In the genomic region with DNA sequence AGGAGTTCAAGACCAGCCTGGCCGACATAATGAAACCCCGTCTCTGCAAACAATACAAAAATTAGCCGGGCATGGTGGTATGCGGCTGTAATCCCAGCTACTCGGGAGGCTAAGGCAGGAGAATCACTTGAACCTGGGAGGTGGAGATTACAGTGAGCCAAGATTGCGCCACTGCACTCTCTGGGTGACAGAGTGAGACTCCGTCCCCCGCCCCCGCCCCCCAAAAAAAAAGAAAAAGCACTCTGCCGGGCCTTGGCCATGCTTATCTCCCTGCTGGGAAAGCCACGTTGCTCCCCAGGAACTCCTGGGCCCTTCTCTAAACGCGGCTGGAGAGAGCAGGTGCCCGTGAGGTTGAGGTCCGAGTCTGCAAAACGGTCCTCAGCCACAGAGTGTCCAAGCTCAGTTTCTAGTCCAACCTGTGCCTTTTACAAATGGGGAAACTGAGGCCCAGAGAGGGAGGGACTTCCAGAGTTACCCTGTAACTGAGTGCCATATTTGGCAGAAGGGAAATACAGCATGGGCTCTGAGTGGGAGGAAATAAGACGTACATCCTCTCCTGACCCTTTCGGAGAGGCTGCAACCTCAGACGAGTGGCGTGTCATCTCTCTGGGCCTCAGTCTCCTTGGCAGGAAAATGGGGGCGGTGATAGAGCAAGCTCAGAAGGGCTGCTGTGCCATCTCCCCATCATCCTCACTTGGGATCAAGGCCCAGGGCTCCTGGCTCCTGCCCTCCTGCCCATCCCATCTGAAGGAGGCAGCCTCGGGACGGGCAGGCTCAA, we compare ENCODE assay signal across 16 cellular contexts. TPM values are rescaled to one million over a fixed set of nuclear protein-coding genes. Genes with fewer than 3 reads are reported as not detected.
DNase-seq lines count a peak whose midpoint lies in the region; ATAC-seq and TF ChIP-seq lines count a peak whose summit lies in the region.
"Had no signal": no experiment of that assay in that cellular context is flagged by ENCODE, and none has a peak within 500 bp of the region (broad histone marks: within the 10 kb centered on the region; RNA-seq: fewer than 3 reads in every experiment).

No MANE protein-coding gene starts in this region.

- H3F3A ChIP-seq in PC-3 (ENCODE audit: low read length, unreplicated experiment), result no peaks in the 10 kb centered on the region

- no peaks in the 10 kb centered on the region for H3K27me3 Mint-ChIP-seq in T-helper 1 cell treated with Interleukin-12 subunit alpha and Interleukin-12 subunit beta and Interleukin-4 antibody, amounts not matched to agents 30 μg/mL and 1 μg/mL, for 36 hours (ENCODE audit: low read depth)
- H3K27me3 Mint-ChIP-seq in stimulated activated naive CD8-positive, alpha-beta T cell treated with anti-CD3 and anti-CD28 coated beads, Interleukin-15, amount 100 ng/mL, for 72 hours, result no peaks in the 10 kb centered on the region
- H3K27me3 Mint-ChIP-seq: central memory CD8-positive, alpha-beta T cell had no signal

- TF ChIP-seq EP300 in esophagus muscularis mucosa (IDR thresholded peaks at IDR 0.05), result no peak

- peaks cover 53% of the 10 kb centered on the region for H3K4me1 ChIP-seq in SJSA1 (replicated peaks)
- H3K4me1 ChIP-seq in esophagus muscularis mucosa, result peaks cover 84 to 91% (median 91%) of the 10 kb centered on the region in 4 donors
- H3K4me1 ChIP-seq in PC-3 (ENCODE audit: insufficient read depth, low read length), result peaks cover 51% of the 10 kb centered on the region

- no peaks in the 10 kb centered on the region for H3K9me3 ChIP-seq in SJSA1 (replicated peaks)
- H3K9me3 ChIP-seq in esophagus muscularis mucosa, result no peaks in the 10 kb centered on the region
- no peaks in the 10 kb centered on the region for H3K9me3 ChIP-seq in PC-3 (ENCODE audit: low read length)

- TF ChIP-seq CTCF in esophagus muscularis mucosa (IDR thresholded peaks at IDR 0.05), result no peak
- no peak for TF ChIP-seq CTCF in PC-3 (conservative IDR thresholded peaks at IDR 0.05; ENCODE audit: low read depth, low read length)

- no TSS peak for BruUV-seq in PC-3 (replicated peaks; lab: Mats Ljungman, UMichigan)

- H3K4me1 Mint-ChIP-seq in T-helper 1 cell treated with Interleukin-12 subunit alpha and Interleukin-12 subunit beta and Interleukin-4 antibody, amounts not matched to agents 30 μg/mL and 1 μg/mL, for 36 hours (ENCODE audit: low read depth), result peaks cover 27% of the 10 kb centered on the region
- H3K4me1 Mint-ChIP-seq in stimulated activated naive CD8-positive, alpha-beta T cell treated with anti-CD3 and anti-CD28 coated beads, Interleukin-15, amount 100 ng/mL, for 72 hours, result peaks cover 68% of the 10 kb centered on the region

- peak overlapping the region; percentile 94 for H3K27ac ChIP-seq in SJSA1
- H3K27ac ChIP-seq in esophagus muscularis mucosa (replicated peaks in 1 of 4), result peak overlapping the region; percentile 63 to 73 (median 66)
- H3K27ac ChIP-seq in PC-3 (ENCODE audit: low read length), result no peak overlapping the region

- no peaks in the 10 kb centered on the region for H3K27me3 ChIP-seq in SJSA1 (replicated peaks)
- H3K27me3 ChIP-seq in esophagus muscularis mucosa, result no peaks in the 10 kb centered on the region
- no peaks in the 10 kb centered on the region for H3K27me3 ChIP-seq in PC-3 (ENCODE audit: low read length)

- CTCF ChIA-PET in PC-3 (lab: Charles Lee), result no interaction called here

- no peaks in the 10 kb centered on the region for H4K20me1 ChIP-seq in PC-3 (ENCODE audit: low read length)

- no peak for DNase-seq in T-helper 1 cell
- DNase-seq in SJSA1 (ENCODE audit: low read depth in 1 of 2, low spot score in 2 of 2), result no peak
- DNase-seq in esophagus muscularis mucosa (ENCODE audit: extremely low spot score), result no peak
- no peak for DNase-seq in stimulated activated naive CD8-positive, alpha-beta T cell treated with anti-CD3 and anti-CD28 coated beads, Interleukin-15, amount 100 ng/mL, for 72 hours
- no peak for DNase-seq in PC-3
- no peak for DNase-seq in OCI-M1 (lab: John Stamatoyannopoulos, UW)
- DNase-seq: activated T-cell treated with anti-CD3 and anti-CD28 coated beads, Interleukin-2, amount 50 U/mL, for 4 hours; NCI-H146; NCI-H524 treated with DMSO at 0.1 percent for 48 hours; SHP77; stimulated activated CD4-positive, alpha-beta T cell treated with anti-CD3 and anti-CD28 coated beads, Interleukin-4, amount 100 ng/mL, for 1 hour; stimulated activated naive CD4-positive, alpha-beta T cell had no signal

- H3K4me2 ChIP-seq in PC-3 (ENCODE audit: low read length), result no peak overlapping the region

- ATAC-seq in stimulated activated naive CD8-positive, alpha-beta T cell treated with anti-CD3 and anti-CD28 coated beads, Interleukin-15, amount 100 ng/mL, for 72 hours, result peak; percentile 32
- no peak for ATAC-seq in PC-3
- no peak for ATAC-seq in GM18868 (IDR thresholded peaks at IDR 0.05; ENCODE audit: unreplicated experiment)
- ATAC-seq: activated T-cell treated with anti-CD3 and anti-CD28 coated beads, Interleukin-2, amount 50 U/mL, for 4 hours had no signal

- intact Hi-C loops in esophagus muscularis mucosa (cut with DNase I) (no loop called here), PC-3 (cut with micrococcal nuclease) (no loop called here)

- TF ChIP-seq POLR2A in esophagus muscularis mucosa (IDR thresholded peaks at IDR 0.05; ENCODE audit: low read depth), result no peak

- H2AFZ ChIP-seq in PC-3 (ENCODE audit: low read length), result no peak overlapping the region

- H3K9me3 Mint-ChIP-seq in T-helper 1 cell treated with Interleukin-12 subunit alpha and Interleukin-12 subunit beta and Interleukin-4 antibody, amounts not matched to agents 30 μg/mL and 1 μg/mL, for 36 hours, result no peaks in the 10 kb centered on the region
- H3K9me3 Mint-ChIP-seq in stimulated activated naive CD8-positive, alpha-beta T cell treated with anti-CD3 and anti-CD28 coated beads, Interleukin-15, amount 100 ng/mL, for 72 hours, result no peaks in the 10 kb centered on the region
- H3K9me3 Mint-ChIP-seq: activated T-cell treated with anti-CD3 and anti-CD28 coated beads, Interleukin-2, amount 50 U/mL, for 4 hours; central memory CD8-positive, alpha-beta T cell had no signal

- H3K4me3 ChIP-seq in SJSA1, result no peak overlapping the region
- no peak overlapping the region for H3K4me3 ChIP-seq in esophagus muscularis mucosa
- H3K4me3 ChIP-seq in PC-3 (ENCODE audit: low read length), result no peak overlapping the region

- WGBS in esophagus muscularis mucosa, result 70% methylated on average over 16 of the region's 23 CpGs

- H3K36me3 Mint-ChIP-seq in T-helper 1 cell treated with Interleukin-12 subunit alpha and Interleukin-12 subunit beta and Interleukin-4 antibody, amounts not matched to agents 30 μg/mL and 1 μg/mL, for 36 hours (ENCODE audit: low read depth), result peaks cover 41% of the 10 kb centered on the region

- H3K9ac ChIP-seq in PC-3 (ENCODE audit: low read length), result no peak overlapping the region

- H3K36me3 ChIP-seq in SJSA1 (peaks cover 89% of the 10 kb centered on the region), esophagus muscularis mucosa (peaks cover 4 to 66% (median 46%) of the 10 kb centered on the region in 4 donors), PC-3 (ENCODE audit: low read depth, low read length) (peaks cover 23% of the 10 kb centered on the region)

- no peak overlapping the region for H3K4me3 Mint-ChIP-seq in T-helper 1 cell treated with Interleukin-12 subunit alpha and Interleukin-12 subunit beta and Interleukin-4 antibody, amounts not matched to agents 30 μg/mL and 1 μg/mL, for 36 hours
- H3K4me3 Mint-ChIP-seq in stimulated activated naive CD8-positive, alpha-beta T cell treated with anti-CD3 and anti-CD28 coated beads, Interleukin-15, amount 100 ng/mL, for 72 hours, result peak overlapping the region in 1 of 2 donors; percentile 5
- H3K4me3 Mint-ChIP-seq: activated T-cell treated with anti-CD3 and anti-CD28 coated beads, Interleukin-2, amount 50 U/mL, for 4 hours; central memory CD8-positive, alpha-beta T cell had no signal

- POLR2A ChIA-PET in PC-3 (lab: Charles Lee; ENCODE audit: unreplicated experiment), result no interaction called here

- no peaks in the 10 kb centered on the region for H3K9me2 ChIP-seq in PC-3 (replicated peaks; ENCODE audit: low read length)

- peak overlapping the region; percentile 26 for H3K27ac Mint-ChIP-seq in T-helper 1 cell treated with Interleukin-12 subunit alpha and Interleukin-12 subunit beta and Interleukin-4 antibody, amounts not matched to agents 30 μg/mL and 1 μg/mL, for 36 hours
- H3K27ac Mint-ChIP-seq in stimulated activated naive CD8-positive, alpha-beta T cell treated with anti-CD3 and anti-CD28 coated beads, Interleukin-15, amount 100 ng/mL, for 72 hours, result peak overlapping the region in 1 of 2 donors; percentile 76

- H3K79me2 ChIP-seq in PC-3 (ENCODE audit: low read length), result peaks cover 54% of the 10 kb centered on the region

RNA-seq across cellular contexts. Expression of gene PHYHD1, which starts 6.6 kb away (rescaled TPM):
- not detected in 2 replicates for total RNA-seq in SJSA1 (2014; rRNA removed; shearing (Covaris generic))
- total RNA-seq in esophagus muscularis mucosa (10 to 100 TPM; 10.4 to 22.3 (median 12.0) TPM), PC-3 (2014; rRNA removed) (1.6 TPM in 1 of 2 replicates, not detected in the other)
- total RNA-seq: A172 had no signal

RNA-seq across cellular contexts. Expression of gene LRRC8A, which starts 32.3 kb away (rescaled TPM):
- total RNA-seq in SJSA1 (2014; rRNA removed; shearing (Covaris generic)), result 88.7 and 99.4 TPM in 2 replicates
- total RNA-seq in esophagus muscularis mucosa, result 10 to 100 TPM; 39.5 to 94.2 (median 55.6) TPM
- total RNA-seq in PC-3 (2014; rRNA removed), result 58.9 and 65.5 TPM in 2 replicates

RNA-seq across cellular contexts. Expression of gene KYAT1, which starts 32.4 kb away (rescaled TPM):
- total RNA-seq in SJSA1 (2014; rRNA removed; shearing (Covaris generic)), result 7.9 and 18.3 TPM in 2 replicates
- total RNA-seq in esophagus muscularis mucosa (1 to 10 TPM; 4.3 to 8.4 (median 6.2) TPM), PC-3 (2014; rRNA removed) (7.4 and 12.9 TPM in 2 replicates)

RNA-seq across cellular contexts. Expression of gene DOLK, which starts 33.2 kb away (rescaled TPM):
- total RNA-seq in SJSA1 (2014; rRNA removed; shearing (Covaris generic)), result 26.6 and 31.6 TPM in 2 replicates
- total RNA-seq in esophagus muscularis mucosa (10 to 100 TPM; 10.4 to 20.7 (median 14.1) TPM), PC-3 (2014; rRNA removed) (17.9 and 23.7 TPM in 2 replicates)

RNA-seq across cellular contexts. Expression of gene NUP188, which starts 33.3 kb away (rescaled TPM):
- 32.3 and 76.3 TPM in 2 replicates for total RNA-seq in SJSA1 (2014; rRNA removed; shearing (Covaris generic))
- total RNA-seq in esophagus muscularis mucosa (10 to 100 TPM; 22.9 to 34.0 (median 29.4) TPM), PC-3 (2014; rRNA removed) (48.0 and 52.0 TPM in 2 replicates)
